In the genomic region with DNA sequence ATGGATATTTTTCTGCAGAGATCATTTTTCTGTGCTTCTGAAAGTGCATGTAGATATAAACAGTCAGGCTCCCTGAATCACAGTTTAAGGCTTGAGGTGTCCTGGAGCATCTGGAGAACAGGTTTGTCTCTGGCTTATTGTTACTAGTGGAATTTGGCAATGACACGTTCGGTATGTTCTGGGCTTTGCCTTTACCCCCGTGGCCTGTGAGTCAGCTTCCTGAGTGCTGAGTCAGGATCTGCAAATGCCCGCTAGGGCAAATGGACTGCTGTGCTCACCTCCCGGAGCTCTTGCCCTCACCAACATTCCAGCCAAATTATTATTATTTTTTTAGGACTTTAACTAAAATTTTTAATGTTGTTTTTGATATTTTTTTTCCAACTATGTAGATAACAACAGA, we compare ENCODE assay signal across 8 cellular contexts.
DNase-seq lines count a peak whose midpoint lies in the region; ATAC-seq and TF ChIP-seq lines count a peak whose summit lies in the region.

No MANE protein-coding gene starts in this region.

- H3K9me3 ChIP-seq in T-helper 17 cell (ENCODE audit: control insufficient read depth, low read length, poor library complexity, severe bottlenecking) = no peaks in the 10 kb centered on the region

- DNase-seq in activated T-cell treated with anti-CD3 and anti-CD28 coated beads, Interleukin-2, amount 50 U/mL, for 24 hours = no peak
- DNase-seq in activated T-cell treated with anti-CD3 and anti-CD28 coated beads for 4 hours (no peak), T-helper 17 cell (no peak), foreskin melanocyte (peak; percentile 59), pons (ENCODE audit: low spot score) (no peak), GM10266 (ENCODE audit: extremely low spot score) (no peak)
- DNase-seq in stimulated activated CD4-positive, alpha-beta T cell treated with anti-CD3 and anti-CD28 coated beads, Interleukin-4, amount 100 ng/mL, for 1 hour = peak; percentile 10

- H3K27me3 Mint-ChIP-seq in activated T-cell treated with anti-CD3 and anti-CD28 coated beads, Interleukin-2, amount 50 U/mL, for 24 hours = peaks cover 3% of the 10 kb centered on the region
- H3K27me3 Mint-ChIP-seq in T-helper 17 cell = peaks cover 15% of the 10 kb centered on the region

- peaks cover 15% of the 10 kb centered on the region for H3K4me1 Mint-ChIP-seq in activated T-cell treated with anti-CD3 and anti-CD28 coated beads, Interleukin-2, amount 50 U/mL, for 24 hours (ENCODE audit: low read depth)
- H3K4me1 Mint-ChIP-seq in T-helper 17 cell = peaks cover 14% of the 10 kb centered on the region

- H3K9me3 Mint-ChIP-seq in activated T-cell treated with anti-CD3 and anti-CD28 coated beads, Interleukin-2, amount 50 U/mL, for 24 hours = no peaks in the 10 kb centered on the region

- H3K36me3 Mint-ChIP-seq in activated T-cell treated with anti-CD3 and anti-CD28 coated beads, Interleukin-2, amount 50 U/mL, for 24 hours (ENCODE audit: low read depth) = no peaks in the 10 kb centered on the region
- no peaks in the 10 kb centered on the region for H3K36me3 Mint-ChIP-seq in T-helper 17 cell (ENCODE audit: low read depth)

- H3K4me3 Mint-ChIP-seq in activated T-cell treated with anti-CD3 and anti-CD28 coated beads, Interleukin-2, amount 50 U/mL, for 24 hours = no peak overlapping the region
- no peak overlapping the region for H3K4me3 Mint-ChIP-seq in T-helper 17 cell

- no peak for TF ChIP-seq CTCF in GM10266 (IDR thresholded peaks at IDR 0.05; ENCODE audit: control insufficient read depth, insufficient read depth, low read depth, missing control alignments)

- ATAC-seq in T-helper 17 cell (peak; percentile 36), GM21423 (IDR thresholded peaks at IDR 0.05; ENCODE audit: unreplicated experiment) (no peak)

- peak overlapping the region; percentile 64 for H3K27ac Mint-ChIP-seq in activated T-cell treated with anti-CD3 and anti-CD28 coated beads, Interleukin-2, amount 50 U/mL, for 24 hours
- no peak overlapping the region for H3K27ac Mint-ChIP-seq in T-helper 17 cell

Comparison
In these comparisons a context has a peak if more than half of its experiments do, and no peak if none do; other contexts are left out.
1. DNase-seq: peak in foreskin melanocyte (single experiment) and stimulated activated CD4-positive, alpha-beta T cell treated with anti-CD3 and anti-CD28 coated beads, Interleukin-4, amount 100 ng/mL, for 1 hour (single experiment); none in activated T-cell treated with anti-CD3 and anti-CD28 coated beads, Interleukin-2, amount 50 U/mL, for 24 hours (single experiment), activated T-cell treated with anti-CD3 and anti-CD28 coated beads for 4 hours (single experiment), T-helper 17 cell (0 of 3), pons (single experiment) and GM10266 (single experiment).